Comparison of ENCODE assay signal across 1 cellular context in the genomic region with DNA sequence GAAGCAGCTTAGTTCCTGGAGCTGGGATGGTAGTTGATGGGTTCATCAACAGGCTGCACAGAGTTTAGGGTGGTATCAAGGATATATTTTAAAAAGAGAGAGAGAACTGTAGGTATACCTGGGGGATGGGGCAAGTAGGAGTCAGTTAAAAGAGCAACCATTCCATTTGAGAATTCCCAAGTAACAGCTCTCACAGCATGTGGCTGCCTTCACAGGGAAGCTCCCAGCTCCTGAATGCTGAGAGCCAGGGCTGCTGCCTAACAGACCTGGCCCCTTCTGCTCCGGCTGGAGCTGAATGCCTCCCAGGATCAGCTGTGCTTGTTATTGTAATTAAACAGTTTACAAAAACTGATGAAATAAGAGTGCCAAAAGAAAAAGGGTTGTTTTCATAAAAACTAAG.
TF ChIP-seq lines count a peak whose summit lies in the region.

No MANE protein-coding gene starts in this region.

TF ChIP-seq in WTC11, 78 proteins besides CTCF, POLR2A, EP300 and RAD21:
- TF ChIP-seq, protein P1, sequence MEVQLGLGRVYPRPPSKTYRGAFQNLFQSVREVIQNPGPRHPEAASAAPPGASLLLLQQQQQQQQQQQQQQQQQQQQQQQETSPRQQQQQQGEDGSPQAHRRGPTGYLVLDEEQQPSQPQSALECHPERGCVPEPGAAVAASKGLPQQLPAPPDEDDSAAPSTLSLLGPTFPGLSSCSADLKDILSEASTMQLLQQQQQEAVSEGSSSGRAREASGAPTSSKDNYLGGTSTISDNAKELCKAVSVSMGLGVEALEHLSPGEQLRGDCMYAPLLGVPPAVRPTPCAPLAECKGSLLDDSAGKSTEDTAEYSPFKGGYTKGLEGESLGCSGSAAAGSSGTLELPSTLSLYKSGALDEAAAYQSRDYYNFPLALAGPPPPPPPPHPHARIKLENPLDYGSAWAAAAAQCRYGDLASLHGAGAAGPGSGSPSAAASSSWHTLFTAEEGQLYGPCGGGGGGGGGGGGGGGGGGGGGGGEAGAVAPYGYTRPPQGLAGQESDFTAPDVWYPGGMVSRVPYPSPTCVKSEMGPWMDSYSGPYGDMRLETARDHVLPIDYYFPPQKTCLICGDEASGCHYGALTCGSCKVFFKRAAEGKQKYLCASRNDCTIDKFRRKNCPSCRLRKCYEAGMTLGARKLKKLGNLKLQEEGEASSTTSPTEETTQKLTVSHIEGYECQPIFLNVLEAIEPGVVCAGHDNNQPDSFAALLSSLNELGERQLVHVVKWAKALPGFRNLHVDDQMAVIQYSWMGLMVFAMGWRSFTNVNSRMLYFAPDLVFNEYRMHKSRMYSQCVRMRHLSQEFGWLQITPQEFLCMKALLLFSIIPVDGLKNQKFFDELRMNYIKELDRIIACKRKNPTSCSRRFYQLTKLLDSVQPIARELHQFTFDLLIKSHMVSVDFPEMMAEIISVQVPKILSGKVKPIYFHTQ (CRISPR knock-in tag; IDR thresholded peaks at IDR 0.05) = no peak
- TF ChIP-seq, protein P2, sequence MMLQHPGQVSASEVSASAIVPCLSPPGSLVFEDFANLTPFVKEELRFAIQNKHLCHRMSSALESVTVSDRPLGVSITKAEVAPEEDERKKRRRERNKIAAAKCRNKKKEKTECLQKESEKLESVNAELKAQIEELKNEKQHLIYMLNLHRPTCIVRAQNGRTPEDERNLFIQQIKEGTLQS (CRISPR knock-in tag; conservative IDR thresholded peaks at IDR 0.05) = no peak
- TF ChIP-seq, protein P3, sequence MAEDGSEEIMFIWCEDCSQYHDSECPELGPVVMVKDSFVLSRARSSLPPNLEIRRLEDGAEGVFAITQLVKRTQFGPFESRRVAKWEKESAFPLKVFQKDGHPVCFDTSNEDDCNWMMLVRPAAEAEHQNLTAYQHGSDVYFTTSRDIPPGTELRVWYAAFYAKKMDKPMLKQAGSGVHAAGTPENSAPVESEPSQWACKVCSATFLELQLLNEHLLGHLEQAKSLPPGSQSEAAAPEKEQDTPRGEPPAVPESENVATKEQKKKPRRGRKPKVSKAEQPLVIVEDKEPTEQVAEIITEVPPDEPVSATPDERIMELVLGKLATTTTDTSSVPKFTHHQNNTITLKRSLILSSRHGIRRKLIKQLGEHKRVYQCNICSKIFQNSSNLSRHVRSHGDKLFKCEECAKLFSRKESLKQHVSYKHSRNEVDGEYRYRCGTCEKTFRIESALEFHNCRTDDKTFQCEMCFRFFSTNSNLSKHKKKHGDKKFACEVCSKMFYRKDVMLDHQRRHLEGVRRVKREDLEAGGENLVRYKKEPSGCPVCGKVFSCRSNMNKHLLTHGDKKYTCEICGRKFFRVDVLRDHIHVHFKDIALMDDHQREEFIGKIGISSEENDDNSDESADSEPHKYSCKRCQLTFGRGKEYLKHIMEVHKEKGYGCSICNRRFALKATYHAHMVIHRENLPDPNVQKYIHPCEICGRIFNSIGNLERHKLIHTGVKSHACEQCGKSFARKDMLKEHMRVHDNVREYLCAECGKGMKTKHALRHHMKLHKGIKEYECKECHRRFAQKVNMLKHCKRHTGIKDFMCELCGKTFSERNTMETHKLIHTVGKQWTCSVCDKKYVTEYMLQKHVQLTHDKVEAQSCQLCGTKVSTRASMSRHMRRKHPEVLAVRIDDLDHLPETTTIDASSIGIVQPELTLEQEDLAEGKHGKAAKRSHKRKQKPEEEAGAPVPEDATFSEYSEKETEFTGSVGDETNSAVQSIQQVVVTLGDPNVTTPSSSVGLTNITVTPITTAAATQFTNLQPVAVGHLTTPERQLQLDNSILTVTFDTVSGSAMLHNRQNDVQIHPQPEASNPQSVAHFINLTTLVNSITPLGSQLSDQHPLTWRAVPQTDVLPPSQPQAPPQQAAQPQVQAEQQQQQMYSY (CRISPR knock-in tag; IDR thresholded peaks at IDR 0.05) = no peak
- TF ChIP-seq, protein P4, sequence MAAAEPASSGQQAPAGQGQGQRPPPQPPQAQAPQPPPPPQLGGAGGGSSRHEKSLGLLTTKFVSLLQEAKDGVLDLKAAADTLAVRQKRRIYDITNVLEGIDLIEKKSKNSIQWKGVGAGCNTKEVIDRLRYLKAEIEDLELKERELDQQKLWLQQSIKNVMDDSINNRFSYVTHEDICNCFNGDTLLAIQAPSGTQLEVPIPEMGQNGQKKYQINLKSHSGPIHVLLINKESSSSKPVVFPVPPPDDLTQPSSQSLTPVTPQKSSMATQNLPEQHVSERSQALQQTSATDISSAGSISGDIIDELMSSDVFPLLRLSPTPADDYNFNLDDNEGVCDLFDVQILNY (CRISPR knock-in tag; IDR thresholded peaks at IDR 0.05) = no peak
- TF ChIP-seq ZNF396 (CRISPR knock-in tag; IDR thresholded peaks at IDR 0.05; ENCODE audit: borderline replicate concordance) = no peak
- no peak for TF ChIP-seq ESRRA (CRISPR knock-in tag; IDR thresholded peaks at IDR 0.05; ENCODE audit: borderline replicate concordance)
- peak; percentile 32; the same call in 1 of the 2 replicates for TF ChIP-seq TEAD1 (CRISPR knock-in tag; IDR thresholded peaks at IDR 0.05)
- TF ChIP-seq, protein P5, sequence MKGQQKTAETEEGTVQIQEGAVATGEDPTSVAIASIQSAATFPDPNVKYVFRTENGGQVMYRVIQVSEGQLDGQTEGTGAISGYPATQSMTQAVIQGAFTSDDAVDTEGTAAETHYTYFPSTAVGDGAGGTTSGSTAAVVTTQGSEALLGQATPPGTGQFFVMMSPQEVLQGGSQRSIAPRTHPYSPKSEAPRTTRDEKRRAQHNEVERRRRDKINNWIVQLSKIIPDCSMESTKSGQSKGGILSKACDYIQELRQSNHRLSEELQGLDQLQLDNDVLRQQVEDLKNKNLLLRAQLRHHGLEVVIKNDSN (CRISPR knock-in tag; IDR thresholded peaks at IDR 0.05) = no peak
- no peak for TF ChIP-seq FOXJ3 (CRISPR knock-in tag; IDR thresholded peaks at IDR 0.05; ENCODE audit: borderline replicate concordance)
- TF ChIP-seq FOXK1 (CRISPR knock-in tag; IDR thresholded peaks at IDR 0.05) = no peak
- no peak for TF ChIP-seq ZBTB21 (CRISPR knock-in tag; IDR thresholded peaks at IDR 0.05; ENCODE audit: borderline replicate concordance)
- TF ChIP-seq SMAD4 (CRISPR knock-in tag; IDR thresholded peaks at IDR 0.05) = no peak
- no peak for TF ChIP-seq ZNF263 (CRISPR knock-in tag; IDR thresholded peaks at IDR 0.05; ENCODE audit: low read depth)
- TF ChIP-seq KAT7 (CRISPR knock-in tag; IDR thresholded peaks at IDR 0.05; ENCODE audit: borderline replicate concordance) = no peak
- TF ChIP-seq TCF7 (CRISPR knock-in tag; IDR thresholded peaks at IDR 0.05; ENCODE audit: low read depth) = no peak
- TF ChIP-seq SMAD3 (CRISPR knock-in tag; IDR thresholded peaks at IDR 0.05; ENCODE audit: borderline replicate concordance) = no peak
- TF ChIP-seq NFYB (CRISPR knock-in tag; conservative IDR thresholded peaks at IDR 0.05; ENCODE audit: low read depth) = no peak
- TF ChIP-seq, protein P6, sequence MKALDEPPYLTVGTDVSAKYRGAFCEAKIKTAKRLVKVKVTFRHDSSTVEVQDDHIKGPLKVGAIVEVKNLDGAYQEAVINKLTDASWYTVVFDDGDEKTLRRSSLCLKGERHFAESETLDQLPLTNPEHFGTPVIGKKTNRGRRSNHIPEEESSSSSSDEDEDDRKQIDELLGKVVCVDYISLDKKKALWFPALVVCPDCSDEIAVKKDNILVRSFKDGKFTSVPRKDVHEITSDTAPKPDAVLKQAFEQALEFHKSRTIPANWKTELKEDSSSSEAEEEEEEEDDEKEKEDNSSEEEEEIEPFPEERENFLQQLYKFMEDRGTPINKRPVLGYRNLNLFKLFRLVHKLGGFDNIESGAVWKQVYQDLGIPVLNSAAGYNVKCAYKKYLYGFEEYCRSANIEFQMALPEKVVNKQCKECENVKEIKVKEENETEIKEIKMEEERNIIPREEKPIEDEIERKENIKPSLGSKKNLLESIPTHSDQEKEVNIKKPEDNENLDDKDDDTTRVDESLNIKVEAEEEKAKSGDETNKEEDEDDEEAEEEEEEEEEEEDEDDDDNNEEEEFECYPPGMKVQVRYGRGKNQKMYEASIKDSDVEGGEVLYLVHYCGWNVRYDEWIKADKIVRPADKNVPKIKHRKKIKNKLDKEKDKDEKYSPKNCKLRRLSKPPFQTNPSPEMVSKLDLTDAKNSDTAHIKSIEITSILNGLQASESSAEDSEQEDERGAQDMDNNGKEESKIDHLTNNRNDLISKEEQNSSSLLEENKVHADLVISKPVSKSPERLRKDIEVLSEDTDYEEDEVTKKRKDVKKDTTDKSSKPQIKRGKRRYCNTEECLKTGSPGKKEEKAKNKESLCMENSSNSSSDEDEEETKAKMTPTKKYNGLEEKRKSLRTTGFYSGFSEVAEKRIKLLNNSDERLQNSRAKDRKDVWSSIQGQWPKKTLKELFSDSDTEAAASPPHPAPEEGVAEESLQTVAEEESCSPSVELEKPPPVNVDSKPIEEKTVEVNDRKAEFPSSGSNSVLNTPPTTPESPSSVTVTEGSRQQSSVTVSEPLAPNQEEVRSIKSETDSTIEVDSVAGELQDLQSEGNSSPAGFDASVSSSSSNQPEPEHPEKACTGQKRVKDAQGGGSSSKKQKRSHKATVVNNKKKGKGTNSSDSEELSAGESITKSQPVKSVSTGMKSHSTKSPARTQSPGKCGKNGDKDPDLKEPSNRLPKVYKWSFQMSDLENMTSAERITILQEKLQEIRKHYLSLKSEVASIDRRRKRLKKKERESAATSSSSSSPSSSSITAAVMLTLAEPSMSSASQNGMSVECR (CRISPR knock-in tag; IDR thresholded peaks at IDR 0.05; ENCODE audit: borderline replicate concordance) = no peak
- no peak for TF ChIP-seq ZNF219 (CRISPR knock-in tag; IDR thresholded peaks at IDR 0.05; ENCODE audit: borderline replicate concordance)
- TF ChIP-seq ELF4 (CRISPR knock-in tag; IDR thresholded peaks at IDR 0.05; ENCODE audit: low read depth) = no peak
- TF ChIP-seq ZNF423 (CRISPR knock-in tag; IDR thresholded peaks at IDR 0.05) = peak; percentile 34; the same call in 1 of the 2 replicates
- no peak for TF ChIP-seq HMGA2 (CRISPR knock-in tag; IDR thresholded peaks at IDR 0.05)
- TF ChIP-seq SP1 (CRISPR knock-in tag; conservative IDR thresholded peaks at IDR 0.05) = 0 out of 2 replicates have a peak, but pooled peaks have one; percentile 27
- TF ChIP-seq ZNF671 (CRISPR knock-in tag; IDR thresholded peaks at IDR 0.05) = no peak
- no peak for TF ChIP-seq ETV6 (CRISPR knock-in tag; IDR thresholded peaks at IDR 0.05)
TF ChIP-seq in WTC11: peak in this region for 3.
